Comparison of ENCODE assay signal across 8 cellular contexts in the genomic region with DNA sequence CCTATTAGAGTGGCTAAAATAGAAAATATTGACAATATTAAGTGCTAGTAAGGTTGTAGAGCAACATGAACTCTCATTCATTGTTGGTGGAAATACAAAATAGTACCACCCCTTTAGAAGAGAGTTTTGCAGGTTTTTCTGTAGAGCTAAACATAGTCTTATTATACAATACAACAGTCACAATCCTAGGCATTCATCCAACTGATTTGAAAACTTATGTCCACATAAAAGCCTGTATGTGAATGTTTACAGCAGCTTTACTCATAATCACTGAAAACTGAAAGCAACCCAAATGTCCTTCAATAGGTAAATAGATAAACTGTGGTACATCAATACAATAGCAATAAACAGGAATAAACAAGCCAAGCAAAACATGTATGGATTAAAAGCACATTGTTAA.
"Had no signal": no experiment of that assay in that cellular context is flagged by ENCODE, and none has a peak within 500 bp of the region (broad histone marks: within the 10 kb centered on the region; RNA-seq: fewer than 3 reads in every experiment).

No MANE protein-coding gene starts in this region.

- H2AFZ ChIP-seq: GM23338 had no signal

- DNase-seq: H9, HFFc6, KBM-7 had no signal

- FAIRE-seq: H1, H54, HTR-8/SVneo had no signal

- ATAC-seq: GM23338, HCT116 had no signal

- H3K4me3 ChIP-seq: GM23338 had no signal

- H3K4me2 ChIP-seq: GM23338 had no signal
